Comparison of ENCODE assay signal across 9 cellular contexts in genomic region chr14:100376751-100377171, GRCh38. TPM values are rescaled to one million over a fixed set of nuclear protein-coding genes. Genes with fewer than 3 reads are reported as not detected.
DNase-seq lines count a peak whose midpoint lies in the region; ATAC-seq and TF ChIP-seq lines count a peak whose summit lies in the region.
"Had no signal": no experiment of that assay in that cellular context is flagged by ENCODE, and none has a peak within 500 bp of the region (broad histone marks: within the 10 kb centered on the region; RNA-seq: fewer than 3 reads in every experiment).

No MANE protein-coding gene starts in this region.

- H3K9ac ChIP-seq in parathyroid adenoma, result no peak overlapping the region

- no peaks in the 10 kb centered on the region for H3K36me3 ChIP-seq in SJCRH30
- H3K36me3 ChIP-seq in parathyroid adenoma (ENCODE audit: control insufficient read depth, insufficient read depth, low read length), result no peaks in the 10 kb centered on the region

- H3K27me3 ChIP-seq in SJCRH30, result no peaks in the 10 kb centered on the region
- H3K27me3 ChIP-seq in parathyroid adenoma (ENCODE audit: control insufficient read depth, insufficient read depth, low read length), result no peaks in the 10 kb centered on the region

- H3K4me3 ChIP-seq in SJCRH30, result peak overlapping the region; percentile 76
- peak overlapping the region; percentile 98 for H3K4me3 ChIP-seq in epithelial cell of proximal tubule (ENCODE audit: low read depth, low read length)
- H3K4me3 ChIP-seq in parathyroid adenoma (ENCODE audit: low read depth, low read length), result peak overlapping the region; percentile 83

- H3K4me1 ChIP-seq in SJCRH30 (peaks cover 10% of the 10 kb centered on the region), parathyroid adenoma (peaks cover 6% of the 10 kb centered on the region)

- H3K9me3 ChIP-seq in SJCRH30 (replicated peaks), result no peaks in the 10 kb centered on the region
- H3K9me3 ChIP-seq in parathyroid adenoma (ENCODE audit: control insufficient read depth, low read length), result no peaks in the 10 kb centered on the region

- ATAC-seq in GM21723 (IDR thresholded peaks at IDR 0.05; ENCODE audit: unreplicated experiment) (no peak), HG02973 (IDR thresholded peaks at IDR 0.05; ENCODE audit: unreplicated experiment) (no peak), HG02840 (IDR thresholded peaks at IDR 0.05; ENCODE audit: low FRiP score, unreplicated experiment) (no peak)

- peak overlapping the region; percentile 98 for H3K27ac ChIP-seq in SJCRH30
- H3K27ac ChIP-seq in parathyroid adenoma, result peak overlapping the region; percentile 82

- H3K79me2 ChIP-seq in parathyroid adenoma, result peaks cover 6% of the 10 kb centered on the region

- H2AFZ ChIP-seq in parathyroid adenoma, result peak overlapping the region; percentile 85

- DNase-seq in NCI-H345 (lab: John Stamatoyannopoulos, UW), result peak; percentile 15
- no peak for DNase-seq in NCI-H345 treated with DMSO at 0.1 percent for 48 hours (lab: John Stamatoyannopoulos, UW; ENCODE audit: unreplicated experiment)
- peak; percentile 40 to 45 for DNase-seq in SJCRH30
- no peak for DNase-seq in epithelial cell of proximal tubule (ENCODE audit: low read depth)

- TF ChIP-seq CTCF in epithelial cell of proximal tubule (conservative IDR thresholded peaks at IDR 0.05; ENCODE audit: low read depth, low read length) (peak; percentile 52), parathyroid adenoma (IDR thresholded peaks at IDR 0.05) (no peak)

- H3K4me2 ChIP-seq in parathyroid adenoma (ENCODE audit: low read length), result peak overlapping the region; percentile 84

RNA-seq across cellular contexts. Expression of gene WDR25, which starts 0.5 kb away (rescaled TPM):
- 7.4 and 8.7 TPM in 2 replicates for total RNA-seq in SJCRH30 (2014; rRNA removed; shearing (Covaris generic))
- 12.9 and 13.0 TPM in 2 replicates for total RNA-seq in epithelial cell of proximal tubule

RNA-seq across cellular contexts. Expression of gene SLC25A47, which starts 53.6 kb away (rescaled TPM):
- total RNA-seq in SJCRH30 (2014; rRNA removed; shearing (Covaris generic)), result 0.08 TPM in 1 of 2 replicates, not detected in the other
- not detected in 2 replicates for total RNA-seq in epithelial cell of proximal tubule
- total RNA-seq: Daoy had no signal

Comparison
In these comparisons a context has a peak if more than half of its experiments do, and no peak if none do; other contexts are left out.
1. DNase-seq: peak in NCI-H345 (single experiment) and SJCRH30 (2 of 2); none in NCI-H345 treated with DMSO at 0.1 percent for 48 hours (single experiment) and epithelial cell of proximal tubule (single experiment).
2. Peak in every context shown above with its lines, with median percentiles within 50 percentile points of each other: H3K4me3 ChIP-seq.